Comparison of ENCODE assay signal across 27 cellular contexts in the genomic region with DNA sequence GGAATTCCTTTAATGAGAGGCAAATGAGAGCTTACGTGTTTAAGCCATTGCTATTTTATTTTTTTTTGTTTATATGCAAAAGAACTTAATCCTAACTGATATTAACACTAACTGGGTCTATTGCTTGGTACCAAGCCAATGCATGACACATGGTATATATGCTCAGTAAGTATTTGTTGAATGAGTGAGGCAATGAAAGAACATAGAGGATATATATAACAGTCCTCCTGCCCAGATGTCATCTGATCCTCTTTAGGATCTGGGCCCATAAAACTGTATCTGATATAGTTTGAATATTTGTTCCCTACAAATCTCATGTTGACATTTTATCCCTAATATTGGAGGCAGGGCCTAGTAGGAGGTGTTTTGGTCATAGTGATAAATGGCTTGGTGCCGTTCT.
"Had no signal": no experiment of that assay in that cellular context is flagged by ENCODE, and none has a peak within 500 bp of the region (broad histone marks: within the 10 kb centered on the region; RNA-seq: fewer than 3 reads in every experiment).

No MANE protein-coding gene starts in this region.

- H3K27me3 ChIP-seq: brain microvascular endothelial cell had no signal

- H3K4me3 ChIP-seq: SK-N-MC had no signal

- H3K27ac ChIP-seq: brain microvascular endothelial cell, SK-N-MC, VCaP had no signal

- DNase-seq: activated CD4-positive, alpha-beta T cell treated with anti-CD3 and anti-CD28 coated beads for 36 hours; activated CD4-positive, alpha-beta T cell treated with anti-CD3 and anti-CD28 coated beads, Interleukin-2, amount 50 U/mL, for 1 hour; activated CD8-positive, alpha-beta memory T cell treated with anti-CD3 and anti-CD28 coated beads, Interleukin-2, amount 50 U/mL, for 4 hours; activated CD8-positive, alpha-beta T cell treated with anti-CD3 and anti-CD28 coated beads for 36 hours; activated gamma-delta T cell treated with Interleukin-2 at 50 U/mL for 16 hours; activated naive CD4-positive, alpha-beta T cell treated with anti-CD3 and anti-CD28 coated beads, Interleukin-2, amount 10 ng/mL, durations not matched to agents 7 days and 5 days; activated naive CD8-positive, alpha-beta T cell treated with anti-CD3 and anti-CD28 coated beads for 36 hours; activated T-cell treated with anti-CD3 and anti-CD28 coated beads, Interleukin-2, amount 50 U/mL, for 72 hours; brain microvascular endothelial cell; cerebellar nuclear complex; Kasumi-1; KBM-7; NCI-H1048; NCI-H146; NCI-H187 treated with DMSO at 0.1 percent for 48 hours; NCI-H2107; NCI-H2171 treated with DMSO at 0.1 percent for 48 hours; NCI-H226; NCI-H510A; NCI-H69; NK-92 treated with Interleukin-12 subunit alpha and Interleukin-12 subunit beta, amount 100 ng/mL, for 24 hours; T-cell; T-helper 2 cell; T1000 had no signal

- H3K36me3 ChIP-seq: brain microvascular endothelial cell had no signal

- ATAC-seq: activated CD4-positive, alpha-beta T cell treated with anti-CD3 and anti-CD28 coated beads for 36 hours; activated CD8-positive, alpha-beta T cell treated with anti-CD3 and anti-CD28 coated beads for 36 hours; activated T-cell treated with anti-CD3 and anti-CD28 coated beads, Interleukin-2, amount 50 U/mL, for 72 hours; Right ventricle myocardium inferior; T-cell had no signal
